ENCODE assay signal across 22 cellular contexts in the genomic region with DNA sequence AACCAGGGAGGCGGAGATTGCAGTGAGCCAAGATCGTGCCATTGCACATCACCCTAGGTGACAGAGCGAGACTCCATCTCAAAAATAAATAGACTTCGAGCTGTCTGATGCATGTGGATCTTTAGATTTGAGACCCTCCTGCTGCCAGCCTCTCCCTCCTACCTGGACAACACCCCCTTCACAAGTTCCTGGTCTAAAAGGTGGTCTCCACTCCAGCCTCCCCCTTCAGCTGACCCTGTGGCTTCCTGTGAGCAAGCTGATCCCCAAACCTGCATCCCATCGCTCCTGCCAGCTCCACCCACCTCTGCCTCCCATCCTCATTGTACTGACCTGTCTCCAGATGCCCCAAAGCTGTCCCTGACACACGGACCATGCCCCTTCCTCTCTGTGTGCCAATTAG. TPM values are rescaled to one million over a fixed set of nuclear protein-coding genes. Genes with fewer than 3 reads are reported as not detected.
DNase-seq lines count a peak whose midpoint lies in the region; ATAC-seq and TF ChIP-seq lines count a peak whose summit lies in the region.
"Had no signal": no experiment of that assay in that cellular context is flagged by ENCODE, and none has a peak within 500 bp of the region (broad histone marks: within the 10 kb centered on the region; RNA-seq: fewer than 3 reads in every experiment).

No MANE protein-coding gene starts in this region.

- DNase-seq in SK-N-SH (no peak), H9 (peak; percentile 24), chondrocyte (ENCODE audit: low spot score) (no peak), neural crest cell (ENCODE audit: low read depth, low spot score) (no peak), CD14-positive monocyte (ENCODE audit: low spot score) (no peak), NCI-H2227 (lab: John Stamatoyannopoulos, UW; ENCODE audit: unreplicated experiment) (no peak), NCI-H187 treated with DMSO at 0.1 percent for 48 hours (lab: John Stamatoyannopoulos, UW) (no peak)
- DNase-seq: activated CD4-positive, CD25-positive, alpha-beta regulatory T cell; activated CD8-positive, alpha-beta memory T cell treated with anti-CD3 and anti-CD28 coated beads for 24 hours; activated T-cell treated with anti-CD3 and anti-CD28 coated beads, Interleukin-2, amount 50 U/mL, for 48 hours; MM.1S; NCI-H1436 treated with DMSO at 0.1 percent for 48 hours; NCI-H2171; NCI-H69; ovary; spleen; stimulated activated CD4-positive, alpha-beta T cell treated with anti-CD3 and anti-CD28 coated beads, Interleukin-4, amount 100 ng/mL, for 1 hour; tibial artery had no signal

- no peak overlapping the region for H2BK120ac ChIP-seq in H9 (ENCODE audit: low read depth, low read length, poor library complexity, severe bottlenecking)

- no peak for ATAC-seq in SK-N-SH treated with all-trans-retinoic acid at 6 μM for 48 hours

- no peaks in the 10 kb centered on the region for H3K4me1 Mint-ChIP-seq in H9
- H3K4me1 Mint-ChIP-seq in chondrocyte (ENCODE audit: low read depth): peaks cover 87% of the 10 kb centered on the region
- peaks cover 10% of the 10 kb centered on the region for H3K4me1 Mint-ChIP-seq in neural crest cell
- peaks cover 21% of the 10 kb centered on the region for H3K4me1 Mint-ChIP-seq in CD14-positive monocyte

- no peak overlapping the region for H2BK12ac ChIP-seq in H9 (ENCODE audit: insufficient read length, low read depth, low read length)

- TF ChIP-seq RAD21 in SK-N-SH (IDR thresholded peaks at IDR 0.05; ENCODE audit: low read length): no peak

- H3K4me2 ChIP-seq in SK-N-SH (peak overlapping the region; percentile 30; the same call in 1 of the 2 replicates), H9 (ENCODE audit: insufficient read depth, insufficient read length, low read length) (no peak overlapping the region)

- H2AK5ac ChIP-seq in H9 (ENCODE audit: insufficient read length, low read length): no peak overlapping the region

- WGBS in SK-N-SH (ENCODE audit: low lambda C conversion rate): 91% methylated on average over 5 of the region's 6 CpGs
- no CpG with 5 or more reads among the region's 6 CpGs for WGBS in H9 (ENCODE audit: extremely low coverage, insufficient read length, low lambda C conversion rate)

- no peak overlapping the region for H2BK5ac ChIP-seq in H9 (ENCODE audit: insufficient read length, low read length)

- H2BK15ac ChIP-seq in H9 (ENCODE audit: low read depth, low read length): no peak overlapping the region

- H4K20me1 ChIP-seq in SK-N-SH (ENCODE audit: insufficient read depth) (peaks cover 16% of the 10 kb centered on the region), H9 (ENCODE audit: control insufficient read depth, insufficient read depth, insufficient read length) (peaks cover 2% of the 10 kb centered on the region)

- CTCF ChIA-PET in SK-N-SH (lab: Yijun Ruan, JAX): interaction anchor here (1.1 to 3.0 kb wide), 3 partner anchors 12 to 28 kb away, joined by 6 to 19 read pairs (median 7); no protein-coding TSS in a partner anchor

- no peak overlapping the region for H3K56ac ChIP-seq in H9 (ENCODE audit: insufficient read length, low read depth, low read length)

- H3K4me3 Mint-ChIP-seq in H9: no peak overlapping the region
- H3K4me3 Mint-ChIP-seq in chondrocyte (ENCODE audit: unreplicated experiment): peak overlapping the region; percentile 7
- H3K4me3 Mint-ChIP-seq in neural crest cell: no peak overlapping the region
- no peak overlapping the region for H3K4me3 Mint-ChIP-seq in CD14-positive monocyte
- H3K4me3 Mint-ChIP-seq: activated naive CD8-positive, alpha-beta T cell; stimulated activated naive CD8-positive, alpha-beta T cell treated with anti-CD3 and anti-CD28 coated beads, Interleukin-15, Interleukin-2, amounts not matched to agents 100 ng/mL and 50 ng/mL, for 24 hours had no signal

- POLR2A ChIA-PET in SK-N-SH (lab: Yijun Ruan, JAX): no interaction called here

- no peak overlapping the region for H3K4me3 ChIP-seq in SK-N-SH (ENCODE audit: low read depth in 2 of 2, low read length in 1 of 2)
- H3K4me3 ChIP-seq: ovary, spleen, tibial artery had no signal

- no peaks in the 10 kb centered on the region for H3K9me3 Mint-ChIP-seq in H9
- no peaks in the 10 kb centered on the region for H3K9me3 Mint-ChIP-seq in chondrocyte (ENCODE audit: low read depth)
- no peaks in the 10 kb centered on the region for H3K9me3 Mint-ChIP-seq in neural crest cell
- H3K9me3 Mint-ChIP-seq in CD14-positive monocyte: peaks cover 0 to 2% (median 0%) of the 10 kb centered on the region in 7 donors
- H3K9me3 Mint-ChIP-seq: stimulated activated naive CD8-positive, alpha-beta T cell treated with anti-CD3 and anti-CD28 coated beads, Interleukin-15, Interleukin-2, amounts not matched to agents 100 ng/mL and 50 ng/mL, for 24 hours had no signal

- no peak overlapping the region for H3K4ac ChIP-seq in H9 (ENCODE audit: low read depth, low read length)

- no peak overlapping the region for H3K9ac ChIP-seq in SK-N-SH
- H3K9ac ChIP-seq in H9 (ENCODE audit: extremely low read depth, insufficient read length, low read length): no peak overlapping the region

- H3K79me2 ChIP-seq in SK-N-SH (ENCODE audit: insufficient read depth) (peaks cover 66% of the 10 kb centered on the region), H9 (ENCODE audit: insufficient read depth, low read length) (no peaks in the 10 kb centered on the region)

- H3K36me3 ChIP-seq in SK-N-SH (replicated peaks in 1 of 2; ENCODE audit: control insufficient read depth in 1 of 2, insufficient read depth in 2 of 2, low read length in 1 of 2): peaks cover 33 to 59% of the 10 kb centered on the region in 2 experiments
- H3K36me3 ChIP-seq: ovary had no signal

- no peak overlapping the region for H2BK20ac ChIP-seq in H9 (ENCODE audit: low read depth, low read length, poor library complexity, severe bottlenecking)

- no peaks in the 10 kb centered on the region for H3K27me3 ChIP-seq in SK-N-SH (ENCODE audit: insufficient read depth)
- H3K27me3 ChIP-seq in H9 (ENCODE audit: insufficient read depth, low read length): no peaks in the 10 kb centered on the region
- H3K27me3 ChIP-seq: ovary, spleen, tibial artery had no signal

- intact Hi-C loops in CD14-positive monocyte (cut with micrococcal nuclease): no loop called here

- H3K79me1 ChIP-seq in H9 (ENCODE audit: insufficient read depth, low read depth, low read length, poor library complexity, severe bottlenecking): no peaks in the 10 kb centered on the region

- no peak overlapping the region for H4K8ac ChIP-seq in H9 (replicated peaks; ENCODE audit: insufficient read length, low read depth, low read length)

- H4K91ac ChIP-seq in H9 (ENCODE audit: insufficient read length, low read depth, low read length): no peak overlapping the region

- H3T11ph ChIP-seq in H9 (ENCODE audit: low read length): no peak overlapping the region

- H3K23ac ChIP-seq in H9 (ENCODE audit: insufficient read length, low read depth, low read length): no peak overlapping the region

- H3K14ac ChIP-seq in H9 (ENCODE audit: insufficient read depth, low read length): no peak overlapping the region

- no peaks in the 10 kb centered on the region for H3K9me2 ChIP-seq in SK-N-SH

- no peaks in the 10 kb centered on the region for H3K9me3 ChIP-seq in SK-N-SH
- H3K9me3 ChIP-seq in H9 (ENCODE audit: control insufficient read depth, low read depth, low read length): no peaks in the 10 kb centered on the region
- H3K9me3 ChIP-seq: ovary, spleen, tibial artery had no signal

- H3K27ac Mint-ChIP-seq in H9 (peak overlapping the region in 2 of 3 experiments; percentile 46 to 81; a peak in 4 of 7 replicates), chondrocyte (ENCODE audit: unreplicated experiment) (peak overlapping the region; percentile 86), neural crest cell (ENCODE audit: unreplicated experiment) (peak overlapping the region; percentile 84), CD14-positive monocyte (peak overlapping the region in 3 of 7 donors; percentile 59 to 87 (median 72))
- H3K27ac Mint-ChIP-seq: activated naive CD8-positive, alpha-beta T cell had no signal

- H3K27me3 Mint-ChIP-seq in H9 (ENCODE audit: low read depth): peaks cover 3% of the 10 kb centered on the region
- H3K27me3 Mint-ChIP-seq in chondrocyte (ENCODE audit: low read depth): no peaks in the 10 kb centered on the region
- no peaks in the 10 kb centered on the region for H3K27me3 Mint-ChIP-seq in neural crest cell (ENCODE audit: low read depth)
- H3K27me3 Mint-ChIP-seq in CD14-positive monocyte (ENCODE audit: low read depth in 3 of 3): peaks cover 0 to 2% (median 0%) of the 10 kb centered on the region in 3 donors
- H3K27me3 Mint-ChIP-seq: activated naive CD8-positive, alpha-beta T cell; stimulated activated naive CD8-positive, alpha-beta T cell treated with anti-CD3 and anti-CD28 coated beads, Interleukin-15, Interleukin-2, amounts not matched to agents 100 ng/mL and 50 ng/mL, for 24 hours had no signal

- no peak overlapping the region for H3K18ac ChIP-seq in H9 (ENCODE audit: insufficient read length, low read depth, low read length)

- no peak overlapping the region for H2AFZ ChIP-seq in SK-N-SH (ENCODE audit: low read depth)
- H2AFZ ChIP-seq in H9 (ENCODE audit: low read length): no peak overlapping the region

- H4K5ac ChIP-seq in H9 (ENCODE audit: insufficient read length, low read depth, low read length): no peak overlapping the region

- H3K4me1 ChIP-seq in SK-N-SH (ENCODE audit: control insufficient read depth in 1 of 2, insufficient read depth in 2 of 2, low read depth in 1 of 2, low read length in 1 of 2) (peaks cover 10 to 52% of the 10 kb centered on the region in 2 experiments), H9 (ENCODE audit: insufficient read depth, low read length) (no peaks in the 10 kb centered on the region)

- H3K27ac ChIP-seq in SK-N-SH (ENCODE audit: low read depth in 2 of 2, low read length in 1 of 2) (peak overlapping the region in 1 of 2 experiments; percentile 17; a peak in 1 of 4 replicates), H9 (ENCODE audit: insufficient read length, low read depth, low read length) (no peak overlapping the region)
- H3K27ac ChIP-seq: 22Rv1, ovary, spleen, tibial artery had no signal

- no peak for TF ChIP-seq EP300 in SK-N-SH (IDR thresholded peaks at IDR 0.05; ENCODE audit: borderline replicate concordance in 1 of 2, low read depth in 1 of 2, low read length in 1 of 2)

- H3K36me3 Mint-ChIP-seq in H9 (ENCODE audit: insufficient read depth in 1 of 3, low read depth in 3 of 3): peaks cover 22 to 82% (median 76%) of the 10 kb centered on the region in 3 experiments
- H3K36me3 Mint-ChIP-seq in chondrocyte (ENCODE audit: low read depth): peaks cover 24% of the 10 kb centered on the region
- peaks cover 8% of the 10 kb centered on the region for H3K36me3 Mint-ChIP-seq in neural crest cell (ENCODE audit: low read depth)
- H3K36me3 Mint-ChIP-seq in CD14-positive monocyte: peaks cover 68 to 90% of the 10 kb centered on the region in 2 donors

- peaks cover 29% of the 10 kb centered on the region for H3F3A ChIP-seq in SK-N-SH (replicated peaks; ENCODE audit: insufficient read depth)

- H3K23me2 ChIP-seq in H9 (ENCODE audit: insufficient read length, low read depth, low read length, poor library complexity, severe bottlenecking): no peaks in the 10 kb centered on the region

- no peak for TF ChIP-seq CTCF in SK-N-SH (IDR thresholded peaks at IDR 0.05)
- no peak for TF ChIP-seq CTCF in H9 (conservative IDR thresholded peaks at IDR 0.05)
- no peak for TF ChIP-seq CTCF in chondrocyte (IDR thresholded peaks at IDR 0.05)
- TF ChIP-seq CTCF in neural crest cell (conservative IDR thresholded peaks at IDR 0.05): no peak
- no peak for TF ChIP-seq CTCF in CD14-positive monocyte (IDR thresholded peaks at IDR 0.05)

RNA-seq across cellular contexts. Expression of a gene that starts 27.1 kb away (rescaled TPM):
- polyA plus RNA-seq in SK-N-SH (2012; rRNA removed) (17.1 and 18.9 TPM in 2 replicates), CD14-positive monocyte (10 to 100 TPM; 10.3 to 13.9 TPM)
- 6.8 and 12.0 TPM in 2 replicates for polyA plus RNA-seq in SK-N-SH (2012; cell fraction: cytosol; rRNA removed)
- 94.3 and 134 TPM in 2 replicates for polyA plus RNA-seq in SK-N-SH (2012; cell fraction: nucleus; rRNA removed)
- total RNA-seq in H9 (2021) (54.0 and 54.8 TPM in 2 replicates), chondrocyte (39.8 to 62.7 TPM (median 43.1 TPM) in 3 replicates), neural crest cell (45.0 and 48.3 TPM in 2 replicates)

RNA-seq across cellular contexts. Expression of a gene that starts 51.1 kb away (rescaled TPM):
- polyA plus RNA-seq in SK-N-SH (2012; rRNA removed) (2.0 and 2.1 TPM in 2 replicates), CD14-positive monocyte (not detected)
- 0.31 and 0.79 TPM in 2 replicates for polyA plus RNA-seq in SK-N-SH (2012; cell fraction: cytosol; rRNA removed)
- polyA plus RNA-seq in SK-N-SH (2012; cell fraction: nucleus; rRNA removed): 10.6 and 13.6 TPM in 2 replicates
- total RNA-seq in H9 (2021) (1.0 and 1.6 TPM in 2 replicates), chondrocyte (4.1 to 6.1 TPM (median 5.3 TPM) in 3 replicates), neural crest cell (0.43 and 0.56 TPM in 2 replicates)

RNA-seq across cellular contexts. Expression of a gene that starts 57.6 kb away (rescaled TPM):
- polyA plus RNA-seq in SK-N-SH (2012; rRNA removed): 88.6 and 105 TPM in 2 replicates
- 51.4 and 71.2 TPM in 2 replicates for polyA plus RNA-seq in SK-N-SH (2012; cell fraction: cytosol; rRNA removed)
- polyA plus RNA-seq in SK-N-SH (2012; cell fraction: nucleus; rRNA removed): 166 and 168 TPM in 2 replicates
- total RNA-seq in H9 (2021): 103 and 104 TPM in 2 replicates
- 104 to 118 TPM (median 110 TPM) in 3 replicates for total RNA-seq in chondrocyte
- 89.8 and 97.7 TPM in 2 replicates for total RNA-seq in neural crest cell
- 100 to 1,000 TPM; 106 to 112 TPM for polyA plus RNA-seq in CD14-positive monocyte

RNA-seq across cellular contexts. Expression of a gene that starts 57.7 kb away (rescaled TPM):
- 4.7 and 6.0 TPM in 2 replicates for polyA plus RNA-seq in SK-N-SH (2012; rRNA removed)
- 3.4 and 4.4 TPM in 2 replicates for polyA plus RNA-seq in SK-N-SH (2012; cell fraction: cytosol; rRNA removed)
- polyA plus RNA-seq in SK-N-SH (2012; cell fraction: nucleus; rRNA removed): 9.8 and 13.7 TPM in 2 replicates
- total RNA-seq in H9 (2021): 1.2 and 1.4 TPM in 2 replicates
- total RNA-seq in chondrocyte: 1.7 to 2.2 TPM (median 1.8 TPM) in 3 replicates
- 1.5 and 1.6 TPM in 2 replicates for total RNA-seq in neural crest cell
- not detected for polyA plus RNA-seq in CD14-positive monocyte
